In genomic region chr9:123026425-123026824, GRCh38 we compare ENCODE assay signal across 19 cellular contexts. TPM values are rescaled to one million over a fixed set of nuclear protein-coding genes. Genes with fewer than 3 reads are reported as not detected.
DNase-seq lines count a peak whose midpoint lies in the region; ATAC-seq and TF ChIP-seq lines count a peak whose summit lies in the region.
"Had no signal": no experiment of that assay in that cellular context is flagged by ENCODE, and none has a peak within 500 bp of the region (broad histone marks: within the 10 kb centered on the region; RNA-seq: fewer than 3 reads in every experiment).

No MANE protein-coding gene starts in this region.

- H3K27ac Mint-ChIP-seq in Caco-2 (ENCODE audit: unreplicated experiment): no peak overlapping the region
- peak overlapping the region; percentile 48 for H3K27ac Mint-ChIP-seq in dendritic cell treated with granulocyte-macrophage colony-stimulating factor and Interleukin-4, amounts not matched to agents 40 ng/mL and 50 ng/mL, for 4 days
- peak overlapping the region; percentile 66 for H3K27ac Mint-ChIP-seq in nephron progenitor cell
- H3K27ac Mint-ChIP-seq in T-cell: no peak overlapping the region
- H3K27ac Mint-ChIP-seq: B cell, HFFc6 had no signal

- TF ChIP-seq CTCF in Caco-2 (IDR thresholded peaks at IDR 0.05; ENCODE audit: insufficient read depth in 1 of 2, low read depth in 1 of 2, low read length in 1 of 2, severe bottlenecking in 1 of 2, unreplicated experiment in 1 of 2) (no peak), nephron progenitor cell (IDR thresholded peaks at IDR 0.05) (no peak), thyroid gland (IDR thresholded peaks at IDR 0.05) (no peak)

- peaks cover 2% of the 10 kb centered on the region; the same call in 1 of the 2 replicates for H3K36me3 ChIP-seq in Caco-2 (ENCODE audit: control insufficient read depth, insufficient read depth, low read length)
- peaks cover 32% of the 10 kb centered on the region for H3K36me3 ChIP-seq in HUES6 (ENCODE audit: control insufficient read depth, insufficient read depth, low read length)
- H3K36me3 ChIP-seq in thyroid gland: peaks cover 0 to 3% of the 10 kb centered on the region in 2 donors

- H3K9me3 ChIP-seq in Caco-2 (no peaks in the 10 kb centered on the region), HUES6 (ENCODE audit: control insufficient read depth, insufficient read depth, low read depth, low read length) (no peaks in the 10 kb centered on the region), thyroid gland (no peaks in the 10 kb centered on the region)

- H3K4me3 Mint-ChIP-seq in Caco-2 (ENCODE audit: unreplicated experiment) (peak overlapping the region; percentile 25), nephron progenitor cell (no peak overlapping the region), T-cell (no peak overlapping the region)
- no peak overlapping the region for H3K4me3 Mint-ChIP-seq in dendritic cell treated with granulocyte-macrophage colony-stimulating factor and Interleukin-4, amounts not matched to agents 40 ng/mL and 50 ng/mL, for 4 days
- H3K4me3 Mint-ChIP-seq: B cell; CD4-positive, alpha-beta memory T cell; HFFc6 had no signal

- H3K36me3 Mint-ChIP-seq in Caco-2 (ENCODE audit: insufficient read depth, unreplicated experiment) (peaks cover 59% of the 10 kb centered on the region), nephron progenitor cell (ENCODE audit: low read depth) (peaks cover 52% of the 10 kb centered on the region), T-cell (peaks cover 51% of the 10 kb centered on the region)
- peaks cover 85% of the 10 kb centered on the region for H3K36me3 Mint-ChIP-seq in dendritic cell treated with granulocyte-macrophage colony-stimulating factor and Interleukin-4, amounts not matched to agents 40 ng/mL and 50 ng/mL, for 4 days (ENCODE audit: low read depth)

- no peak overlapping the region for H3K4me3 ChIP-seq in Caco-2 (ENCODE audit: low read depth, low read length)
- no peak overlapping the region for H3K4me3 ChIP-seq in HUES6 (ENCODE audit: low read depth, low read length)
- H3K4me3 ChIP-seq in thyroid gland (replicated peaks in 1 of 3): no peak overlapping the region

- H3K4me1 Mint-ChIP-seq in Caco-2 (ENCODE audit: low read depth, unreplicated experiment): peaks cover 9% of the 10 kb centered on the region
- H3K4me1 Mint-ChIP-seq in dendritic cell treated with granulocyte-macrophage colony-stimulating factor and Interleukin-4, amounts not matched to agents 40 ng/mL and 50 ng/mL, for 4 days (ENCODE audit: low read depth): peaks cover 21% of the 10 kb centered on the region
- H3K4me1 Mint-ChIP-seq in nephron progenitor cell: no peaks in the 10 kb centered on the region
- peaks cover 0 to 2% (median under 1%) of the 10 kb centered on the region in 3 donors for H3K4me1 Mint-ChIP-seq in T-cell

- no TSS peak for BruUV-seq in Caco-2 (replicated peaks; lab: Mats Ljungman, UMichigan)

- H3K27me3 Mint-ChIP-seq in Caco-2 (ENCODE audit: insufficient read depth, unreplicated experiment) (no peaks in the 10 kb centered on the region), nephron progenitor cell (ENCODE audit: low read depth, poor library complexity) (no peaks in the 10 kb centered on the region), T-cell (no peaks in the 10 kb centered on the region)
- no peaks in the 10 kb centered on the region for H3K27me3 Mint-ChIP-seq in dendritic cell treated with granulocyte-macrophage colony-stimulating factor and Interleukin-4, amounts not matched to agents 40 ng/mL and 50 ng/mL, for 4 days
- H3K27me3 Mint-ChIP-seq: B cell; CD4-positive, alpha-beta memory T cell had no signal

- H3K27me3 ChIP-seq in Caco-2 (replicated peaks; ENCODE audit: control insufficient read depth, insufficient read depth, low read length) (no peaks in the 10 kb centered on the region), HUES6 (ENCODE audit: control insufficient read depth, insufficient read depth, low read length) (no peaks in the 10 kb centered on the region), thyroid gland (no peaks in the 10 kb centered on the region)

- 98 to 100% methylated on average over 1 of the region's 1 CpG for WGBS in thyroid gland, 2 donors

- TF ChIP-seq POLR2A in thyroid gland (IDR thresholded peaks at IDR 0.05): no peak

- H3K27ac ChIP-seq in HUES6 (ENCODE audit: low read depth, low read length): 0 out of 2 replicates have a peak overlapping the region, but pooled peaks have one; percentile 38
- no peak overlapping the region for H3K27ac ChIP-seq in thyroid gland

- H3K4me1 ChIP-seq in Caco-2 (peaks cover 11% of the 10 kb centered on the region), HUES6 (ENCODE audit: control insufficient read depth, insufficient read depth, low read length) (no peaks in the 10 kb centered on the region), thyroid gland (peaks cover 18 to 21% of the 10 kb centered on the region in 2 donors)

- no peak overlapping the region for H3K9ac ChIP-seq in HUES6 (ENCODE audit: low read length)

- H3K9me3 Mint-ChIP-seq in Caco-2 (ENCODE audit: unreplicated experiment): no peaks in the 10 kb centered on the region
- H3K9me3 Mint-ChIP-seq in dendritic cell treated with granulocyte-macrophage colony-stimulating factor and Interleukin-4, amounts not matched to agents 40 ng/mL and 50 ng/mL, for 4 days: no peaks in the 10 kb centered on the region
- H3K9me3 Mint-ChIP-seq in nephron progenitor cell: no peaks in the 10 kb centered on the region
- H3K9me3 Mint-ChIP-seq in T-cell: no peaks in the 10 kb centered on the region
- H3K9me3 Mint-ChIP-seq: CD4-positive, alpha-beta memory T cell; HFFc6 had no signal

- ATAC-seq in T-cell (replicated peaks in 1 of 4): no peak

- no peak for DNase-seq in Caco-2
- DNase-seq in nephron progenitor cell: no peak
- DNase-seq in T-cell: no peak
- no peak for DNase-seq in stimulated activated CD4-positive, alpha-beta T cell treated with anti-CD3 and anti-CD28 coated beads, Interleukin-2, amount 100 ng/mL, for 48 hours
- DNase-seq in AML-193 (lab: John Stamatoyannopoulos, UW): no peak
- no peak for DNase-seq in thyroid gland
- DNase-seq: ACHN; C1 segment of cervical spinal cord; CD4-positive, alpha-beta memory T cell; DMS153; DMS79 treated with DMSO at 0.1 percent for 48 hours; EL; GOT3; HCEC 1CT; HFFc6 had no signal

- CTCF ChIA-PET in Caco-2 (lab: Charles Lee): interaction anchor here (0.6 to 0.9 kb wide), 3 partner anchors 56 to 323 kb away, joined by 3 read pairs; no protein-coding TSS in a partner anchor
- CTCF ChIA-PET in T-cell (lab: Charles Lee): interaction anchor here in 1 of 2 donors (0.7 kb wide), 1 partner anchor 139 kb away, joined by 4 read pairs; no protein-coding TSS in a partner anchor

- POLR2A ChIA-PET in Caco-2 (lab: Charles Lee) (interaction anchor here (1.0 kb wide), 1 partner anchor 86 kb away, joined by 5 read pairs; the partner anchor contains the start of gene RABGAP1), T-cell (lab: Charles Lee) (interaction anchor here in 1 of 2 donors (0.6 kb wide), 1 partner anchor 1570 kb away, joined by 4 read pairs; no protein-coding TSS in a partner anchor)

- intact Hi-C loops in Caco-2 (cut with micrococcal nuclease; ENCODE audit: unreplicated experiment) (no loop called here), thyroid gland (cut with DNase I) (no loop called here)
- intact Hi-C loops in dendritic cell treated with granulocyte-macrophage colony-stimulating factor and Interleukin-4, amounts not matched to agents 40 ng/mL and 50 ng/mL, for 4 days (cut with micrococcal nuclease): no loop called here

RNA-seq across cellular contexts. Expression of gene GPR21, which starts 7.0 kb away (rescaled TPM):
- total RNA-seq in Caco-2 (2022): 0.79 and 2.0 TPM in 2 replicates
- 1 to 10 TPM in 3 of 5 donors, under 1 TPM in 2; 0.23 to 2.4 (median 1.0) TPM for total RNA-seq in T-cell
- 10 to 100 TPM in 1 of 4 donors, 1 to 10 TPM in 3; 4.0 to 11.8 (median 5.7) TPM for total RNA-seq in thyroid gland
- total RNA-seq: A172 had no signal

Comparison
In these comparisons a context has a peak if more than half of its experiments do, and no peak if none do; other contexts are left out.
1. H3K27ac Mint-ChIP-seq: peak in dendritic cell treated with granulocyte-macrophage colony-stimulating factor and Interleukin-4, amounts not matched to agents 40 ng/mL and 50 ng/mL, for 4 days (single experiment) and nephron progenitor cell (single experiment); none in Caco-2 (single experiment) and T-cell (0 of 2).